Comparison of ENCODE assay signal across 8 cellular contexts in the genomic region with DNA sequence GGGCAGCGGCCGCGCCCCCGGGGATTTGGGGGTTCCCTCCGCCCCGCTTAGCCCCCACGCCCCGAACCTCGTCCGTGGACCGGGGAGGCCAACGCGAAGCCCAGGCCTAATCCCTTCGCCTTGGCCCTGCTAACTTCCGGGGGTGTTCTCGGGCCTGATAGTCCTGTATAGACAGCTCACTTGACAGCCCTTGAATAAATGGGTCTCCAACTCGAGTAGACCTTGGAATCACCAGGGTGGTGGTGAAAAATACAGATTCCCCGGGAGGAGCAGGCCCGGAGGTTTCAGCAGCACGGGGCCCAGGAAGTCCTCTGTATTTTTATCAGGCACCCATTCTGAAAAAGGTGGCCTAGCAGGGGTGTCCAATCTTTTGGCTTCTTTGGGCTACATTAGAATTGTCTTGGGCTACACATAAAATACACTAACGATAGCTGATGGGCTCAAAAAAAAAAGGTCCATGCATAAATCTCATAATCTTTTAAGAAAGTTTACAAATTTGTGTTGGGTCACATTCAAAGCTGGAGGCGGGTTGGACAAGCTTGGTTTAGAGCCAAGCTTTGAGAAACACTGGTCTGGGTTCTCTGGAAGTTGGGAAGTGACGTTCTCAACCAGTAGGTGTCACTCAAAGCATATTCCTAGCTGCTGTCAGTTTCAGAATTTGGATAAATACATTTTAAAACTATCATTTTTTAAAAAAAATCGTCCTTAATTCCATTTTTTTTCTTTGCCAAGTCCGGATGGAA.
A peak's percentile ranks its signal among the peaks of the same experiment; 100 is the strongest.
DNase-seq lines count a peak whose midpoint lies in the region; ATAC-seq and TF ChIP-seq lines count a peak whose summit lies in the region.

No MANE protein-coding gene starts in this region.

- H3K4me1 Mint-ChIP-seq in mesothelial cell of epicardium: peaks cover 28% of the 10 kb centered on the region

- H3K27me3 ChIP-seq in tibial artery: no peaks in the 10 kb centered on the region

- intact Hi-C loops in tibial artery (cut with DNase I; ENCODE audit: low total_unique reads): no loop called here

- DNase-seq in CMK (ENCODE audit: low read depth): peak; percentile 36
- peak; percentile 74 for DNase-seq in NCI-H226
- peak; percentile 3 to 34 for DNase-seq in activated CD4-positive, alpha-beta T cell treated with anti-CD3 and anti-CD28 coated beads for 4 hours
- peak; percentile 77 for DNase-seq in epithelial cell of esophagus (ENCODE audit: low read depth)
- peak in 1 of 2 experiments; percentile 45 for DNase-seq in mesothelial cell of epicardium (ENCODE audit: low spot score in 2 of 2, unreplicated experiment in 2 of 2)
- DNase-seq in tibial artery: peak; percentile 66 to 78

- peak overlapping the region; percentile 90 to 98 for H3K27ac ChIP-seq in tibial artery

- H3K27me3 Mint-ChIP-seq in mesothelial cell of epicardium (ENCODE audit: low read depth): no peaks in the 10 kb centered on the region

- H3K36me3 ChIP-seq in tibial artery: no peaks in the 10 kb centered on the region

- H3K4me3 Mint-ChIP-seq in mesothelial cell of epicardium: peak overlapping the region; percentile 67

- TF ChIP-seq CTCF in epithelial cell of esophagus (IDR thresholded peaks at IDR 0.05; ENCODE audit: insufficient read depth, low read depth, low read length, missing control alignments): peak; percentile 81
- TF ChIP-seq CTCF in mesothelial cell of epicardium (IDR thresholded peaks at IDR 0.05; ENCODE audit: unreplicated experiment): peak; percentile 58
- peak; percentile 62 to 74 for TF ChIP-seq CTCF in tibial artery (IDR thresholded peaks at IDR 0.05)

- ATAC-seq in GM19035 (IDR thresholded peaks at IDR 0.05; ENCODE audit: unreplicated experiment): peak; percentile 49
- ATAC-seq in HG03280 (IDR thresholded peaks at IDR 0.05; ENCODE audit: unreplicated experiment): peak; percentile 40

- H3K4me3 ChIP-seq in epithelial cell of esophagus (ENCODE audit: low read length) (peak overlapping the region; percentile 53), tibial artery (peak overlapping the region; percentile 61 to 67)

- no peaks in the 10 kb centered on the region for H3K9me3 Mint-ChIP-seq in mesothelial cell of epicardium

- no peaks in the 10 kb centered on the region for H3K36me3 Mint-ChIP-seq in mesothelial cell of epicardium

- peak overlapping the region; percentile 95 for H3K27ac Mint-ChIP-seq in mesothelial cell of epicardium

- peaks cover 0 to 30% (median 14%) of the 10 kb centered on the region in 4 donors for H3K4me1 ChIP-seq in tibial artery

- H3K9me3 ChIP-seq in tibial artery: no peaks in the 10 kb centered on the region
